Comparison of ENCODE assay signal across 1 cellular context in the genomic region with DNA sequence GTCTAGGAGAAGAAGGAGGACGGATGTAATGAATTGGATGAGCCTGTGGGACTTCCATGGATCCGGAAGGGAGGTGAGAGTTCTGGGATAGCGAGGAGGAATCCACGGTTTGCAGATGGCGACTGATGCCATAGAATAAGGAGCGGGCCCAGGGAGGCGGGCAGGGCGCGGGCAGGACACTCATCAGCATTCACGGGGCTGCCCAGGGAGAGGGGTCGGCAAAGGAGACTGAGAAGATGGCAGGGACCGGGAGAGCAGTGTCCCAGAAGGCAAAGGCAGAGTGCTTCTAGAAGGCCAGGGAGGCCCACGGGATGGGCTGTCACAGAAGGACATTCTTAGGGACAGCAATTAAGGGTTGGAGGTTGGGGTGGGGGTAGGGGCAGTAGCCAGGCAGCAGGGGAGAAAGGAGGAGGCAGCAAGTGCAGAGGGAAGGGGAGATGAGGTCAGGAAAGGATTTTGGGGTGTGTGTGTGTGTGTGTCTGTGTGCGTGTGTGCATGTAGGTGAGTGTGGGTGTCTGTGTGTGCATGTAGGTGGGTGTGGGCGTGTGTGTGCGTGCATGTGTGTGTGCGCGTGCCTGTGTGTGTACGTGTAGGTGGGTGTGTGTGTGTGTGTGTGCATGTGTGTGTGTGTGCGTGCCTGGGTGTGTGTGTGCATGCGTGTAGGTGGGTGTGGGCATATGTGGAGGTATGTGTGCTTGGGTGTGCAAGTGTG.
A peak's percentile ranks its signal among the peaks of the same experiment; 100 is the strongest.
TF ChIP-seq lines count a peak whose summit lies in the region.

No MANE protein-coding gene starts in this region.

TF ChIP-seq in HepG2, 621 proteins besides CTCF, POLR2A, EP300 and RAD21:
- TF ChIP-seq, protein P1, sequence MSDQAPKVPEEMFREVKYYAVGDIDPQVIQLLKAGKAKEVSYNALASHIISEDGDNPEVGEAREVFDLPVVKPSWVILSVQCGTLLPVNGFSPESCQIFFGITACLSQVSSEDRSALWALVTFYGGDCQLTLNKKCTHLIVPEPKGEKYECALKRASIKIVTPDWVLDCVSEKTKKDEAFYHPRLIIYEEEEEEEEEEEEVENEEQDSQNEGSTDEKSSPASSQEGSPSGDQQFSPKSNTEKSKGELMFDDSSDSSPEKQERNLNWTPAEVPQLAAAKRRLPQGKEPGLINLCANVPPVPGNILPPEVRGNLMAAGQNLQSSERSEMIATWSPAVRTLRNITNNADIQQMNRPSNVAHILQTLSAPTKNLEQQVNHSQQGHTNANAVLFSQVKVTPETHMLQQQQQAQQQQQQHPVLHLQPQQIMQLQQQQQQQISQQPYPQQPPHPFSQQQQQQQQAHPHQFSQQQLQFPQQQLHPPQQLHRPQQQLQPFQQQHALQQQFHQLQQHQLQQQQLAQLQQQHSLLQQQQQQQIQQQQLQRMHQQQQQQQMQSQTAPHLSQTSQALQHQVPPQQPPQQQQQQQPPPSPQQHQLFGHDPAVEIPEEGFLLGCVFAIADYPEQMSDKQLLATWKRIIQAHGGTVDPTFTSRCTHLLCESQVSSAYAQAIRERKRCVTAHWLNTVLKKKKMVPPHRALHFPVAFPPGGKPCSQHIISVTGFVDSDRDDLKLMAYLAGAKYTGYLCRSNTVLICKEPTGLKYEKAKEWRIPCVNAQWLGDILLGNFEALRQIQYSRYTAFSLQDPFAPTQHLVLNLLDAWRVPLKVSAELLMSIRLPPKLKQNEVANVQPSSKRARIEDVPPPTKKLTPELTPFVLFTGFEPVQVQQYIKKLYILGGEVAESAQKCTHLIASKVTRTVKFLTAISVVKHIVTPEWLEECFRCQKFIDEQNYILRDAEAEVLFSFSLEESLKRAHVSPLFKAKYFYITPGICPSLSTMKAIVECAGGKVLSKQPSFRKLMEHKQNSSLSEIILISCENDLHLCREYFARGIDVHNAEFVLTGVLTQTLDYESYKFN (CRISPR knock-in tag; conservative IDR thresholded peaks at IDR 0.05) = no peak
- TF ChIP-seq ZNF337 (CRISPR knock-in tag; IDR thresholded peaks at IDR 0.05; ENCODE audit: borderline replicate concordance, low read depth) (no peak), SALL1 (CRISPR knock-in tag; IDR thresholded peaks at IDR 0.05) (0 out of 2 replicates have a peak, but pooled peaks have one; percentile 5)
